In genomic region chr7:126856691-126857291, GRCh38 we compare ENCODE assay signal across 8 cellular contexts.
DNase-seq lines count a peak whose midpoint lies in the region; ATAC-seq and TF ChIP-seq lines count a peak whose summit lies in the region.

No MANE protein-coding gene starts in this region.

- in situ Hi-C loops in KBM-7 (cut with MboI; ENCODE audit: low pct_unique_long_range_greater_than_20kb, low sequenced_read_pairs), result no loop called here

- H3K4me1 Mint-ChIP-seq in stimulated activated naive B cell treated with anti-CD40 and anti-IgM and Interleukin-4, amounts not matched to agents 10 μg/mL and 1 μg/mL and 100 μg/mL, for 72 hours, result no peaks in the 10 kb centered on the region
- no peaks in the 10 kb centered on the region for H3K4me1 Mint-ChIP-seq in activated T-cell treated with anti-CD3 and anti-CD28 coated beads, Interleukin-2, amount 50 U/mL, for 24 hours (ENCODE audit: low read depth)

- H3K9me3 Mint-ChIP-seq in stimulated activated naive B cell treated with anti-CD40 and anti-IgM and Interleukin-4, amounts not matched to agents 10 μg/mL and 1 μg/mL and 100 μg/mL, for 72 hours, result no peaks in the 10 kb centered on the region
- no peaks in the 10 kb centered on the region for H3K9me3 Mint-ChIP-seq in activated naive CD4-positive, alpha-beta T cell treated with anti-CD3 and anti-CD28 coated beads, Interleukin-2, amount 50 U/mL, for 72 hours
- no peaks in the 10 kb centered on the region for H3K9me3 Mint-ChIP-seq in activated T-cell treated with anti-CD3 and anti-CD28 coated beads, Interleukin-2, amount 50 U/mL, for 24 hours

- DNase-seq in ELF-1 (ENCODE audit: low read depth, low spot score), result peak; percentile 2
- DNase-seq in KBM-7, result peak; percentile 8
- no peak for DNase-seq in coronary artery (ENCODE audit: low spot score)
- no peak for DNase-seq in stimulated activated naive B cell treated with anti-CD40 and anti-IgM and Interleukin-4, amounts not matched to agents 10 μg/mL and 1 μg/mL and 100 μg/mL, for 72 hours
- DNase-seq in activated naive CD4-positive, alpha-beta T cell treated with anti-CD3 and anti-CD28 coated beads, Interleukin-2, amount 50 U/mL, for 72 hours (ENCODE audit: low spot score in 2 of 2), result no peak
- DNase-seq in posterior cingulate gyrus, result no peak
- no peak for DNase-seq in activated T-cell treated with anti-CD3 and anti-CD28 coated beads, Interleukin-2, amount 50 U/mL, for 24 hours

- peak; percentile 75 for ATAC-seq in GM21381 (IDR thresholded peaks at IDR 0.05; ENCODE audit: unreplicated experiment)
- peak; percentile 33 to 38 for ATAC-seq in stimulated activated naive B cell treated with anti-CD40 and anti-IgM and Interleukin-4, amounts not matched to agents 10 μg/mL and 1 μg/mL and 100 μg/mL, for 72 hours (replicated peaks)
- no peak for ATAC-seq in activated naive CD4-positive, alpha-beta T cell treated with anti-CD3 and anti-CD28 coated beads, Interleukin-2, amount 50 U/mL, for 72 hours

- H3K4me3 Mint-ChIP-seq in stimulated activated naive B cell treated with anti-CD40 and anti-IgM and Interleukin-4, amounts not matched to agents 10 μg/mL and 1 μg/mL and 100 μg/mL, for 72 hours, result no peak overlapping the region
- H3K4me3 Mint-ChIP-seq in activated T-cell treated with anti-CD3 and anti-CD28 coated beads, Interleukin-2, amount 50 U/mL, for 24 hours, result no peak overlapping the region

- no peak overlapping the region for H3K27ac ChIP-seq in coronary artery

- no peak overlapping the region for H3K4me3 ChIP-seq in coronary artery

- intact Hi-C loops in posterior cingulate gyrus (cut with DNase I), result no loop called here

- no peaks in the 10 kb centered on the region for H3K27me3 Mint-ChIP-seq in stimulated activated naive B cell treated with anti-CD40 and anti-IgM and Interleukin-4, amounts not matched to agents 10 μg/mL and 1 μg/mL and 100 μg/mL, for 72 hours
- H3K27me3 Mint-ChIP-seq in activated T-cell treated with anti-CD3 and anti-CD28 coated beads, Interleukin-2, amount 50 U/mL, for 24 hours, result peaks cover 13% of the 10 kb centered on the region

- H3K36me3 Mint-ChIP-seq in stimulated activated naive B cell treated with anti-CD40 and anti-IgM and Interleukin-4, amounts not matched to agents 10 μg/mL and 1 μg/mL and 100 μg/mL, for 72 hours, result no peaks in the 10 kb centered on the region
- no peaks in the 10 kb centered on the region for H3K36me3 Mint-ChIP-seq in activated naive CD4-positive, alpha-beta T cell treated with anti-CD3 and anti-CD28 coated beads, Interleukin-2, amount 50 U/mL, for 72 hours
- H3K36me3 Mint-ChIP-seq in activated T-cell treated with anti-CD3 and anti-CD28 coated beads, Interleukin-2, amount 50 U/mL, for 24 hours (ENCODE audit: low read depth), result no peaks in the 10 kb centered on the region

- TF ChIP-seq CTCF in coronary artery (IDR thresholded peaks at IDR 0.05), result peak; percentile 17

- no peak overlapping the region for H3K27ac Mint-ChIP-seq in stimulated activated naive B cell treated with anti-CD40 and anti-IgM and Interleukin-4, amounts not matched to agents 10 μg/mL and 1 μg/mL and 100 μg/mL, for 72 hours
- no peak overlapping the region for H3K27ac Mint-ChIP-seq in activated naive CD4-positive, alpha-beta T cell treated with anti-CD3 and anti-CD28 coated beads, Interleukin-2, amount 50 U/mL, for 72 hours
- no peak overlapping the region for H3K27ac Mint-ChIP-seq in activated T-cell treated with anti-CD3 and anti-CD28 coated beads, Interleukin-2, amount 50 U/mL, for 24 hours

Comparison
In these comparisons a context has a peak if more than half of its experiments do, and no peak if none do; other contexts are left out.
1. DNase-seq: peak in ELF-1 (single experiment) and KBM-7 (single experiment); none in coronary artery (single experiment), stimulated activated naive B cell treated with anti-CD40 and anti-IgM and Interleukin-4, amounts not matched to agents 10 μg/mL and 1 μg/mL and 100 μg/mL, for 72 hours (single experiment), activated naive CD4-positive, alpha-beta T cell treated with anti-CD3 and anti-CD28 coated beads, Interleukin-2, amount 50 U/mL, for 72 hours (0 of 2), posterior cingulate gyrus (0 of 10) and activated T-cell treated with anti-CD3 and anti-CD28 coated beads, Interleukin-2, amount 50 U/mL, for 24 hours (single experiment).
2. ATAC-seq: peak in GM21381 (single experiment) and stimulated activated naive B cell treated with anti-CD40 and anti-IgM and Interleukin-4, amounts not matched to agents 10 μg/mL and 1 μg/mL and 100 μg/mL, for 72 hours (2 of 2); none in activated naive CD4-positive, alpha-beta T cell treated with anti-CD3 and anti-CD28 coated beads, Interleukin-2, amount 50 U/mL, for 72 hours (0 of 2).